Comparison of ENCODE assay signal across 1 cellular context in genomic region chr11:61609970-61610347, GRCh38.
TF ChIP-seq lines count a peak whose summit lies in the region.

No MANE protein-coding gene starts in this region.

TF ChIP-seq in HepG2, 621 proteins besides CTCF, POLR2A, EP300 and RAD21 (continued from another document and continues in another):
- TF ChIP-seq ZNF773 (CRISPR knock-in tag; IDR thresholded peaks at IDR 0.05; ENCODE audit: borderline replicate concordance) (no peak), XRCC5 (optimal IDR thresholded peaks at IDR 0.05; ENCODE audit: low read length) (peak; percentile 15), ETS1 (CRISPR knock-in tag; IDR thresholded peaks at IDR 0.05) (no peak), DDIT3 (CRISPR knock-in tag; IDR thresholded peaks at IDR 0.05) (no peak), THAP7 (CRISPR knock-in tag; IDR thresholded peaks at IDR 0.05) (no peak), ZNF607 (CRISPR knock-in tag; IDR thresholded peaks at IDR 0.05; ENCODE audit: borderline replicate concordance) (0 out of 2 replicates have a peak, but pooled peaks have one; percentile 15), GPBP1L1 (CRISPR knock-in tag; IDR thresholded peaks at IDR 0.05) (no peak), RAD51 (IDR thresholded peaks at IDR 0.05; ENCODE audit: borderline replicate concordance) (no peak), HNF4G (IDR thresholded peaks at IDR 0.05; ENCODE audit: borderline replicate concordance, low read depth, low read length) (no peak), HNF4G (CRISPR knock-in tag; IDR thresholded peaks at IDR 0.05; ENCODE audit: borderline replicate concordance, low read depth) (0 out of 2 replicates have a peak, but pooled peaks have one; percentile 38), ZNF274 (CRISPR knock-in tag; IDR thresholded peaks at IDR 0.05) (no peak), SALL1 (CRISPR knock-in tag; IDR thresholded peaks at IDR 0.05) (0 out of 2 replicates have a peak, but pooled peaks have one; percentile 15), ZNF44 (CRISPR knock-in tag; IDR thresholded peaks at IDR 0.05) (no peak), ZNF572 (CRISPR knock-in tag; IDR thresholded peaks at IDR 0.05) (0 out of 2 replicates have a peak, but pooled peaks have one; percentile 1), ONECUT2 (CRISPR knock-in tag; IDR thresholded peaks at IDR 0.05) (no peak), TOPORS (CRISPR knock-in tag; IDR thresholded peaks at IDR 0.05) (0 out of 2 replicates have a peak, but pooled peaks have one; percentile 18), ZNF512 (CRISPR knock-in tag; IDR thresholded peaks at IDR 0.05) (0 out of 2 replicates have a peak, but pooled peaks have one; percentile 14), ZNF557 (CRISPR knock-in tag; IDR thresholded peaks at IDR 0.05) (no peak), ZSCAN29 (CRISPR knock-in tag; conservative IDR thresholded peaks at IDR 0.05) (peak; percentile 37; the same call in 1 of the 2 replicates), ZFP62 (CRISPR knock-in tag; IDR thresholded peaks at IDR 0.05) (no peak), ATF6 (CRISPR knock-in tag; conservative IDR thresholded peaks at IDR 0.05) (no peak), SOX13 (IDR thresholded peaks at IDR 0.05) (no peak), SOX13 (CRISPR knock-in tag; conservative IDR thresholded peaks at IDR 0.05 in 1 of 2, IDR thresholded peaks at IDR 0.05 in 1 of 2) (no peak), ZNF598 (CRISPR knock-in tag; IDR thresholded peaks at IDR 0.05; ENCODE audit: borderline replicate concordance) (no peak), NFKB2 (CRISPR knock-in tag; IDR thresholded peaks at IDR 0.05; ENCODE audit: borderline replicate concordance) (no peak), SSRP1 (CRISPR knock-in tag; IDR thresholded peaks at IDR 0.05) (no peak), GABPB1 (CRISPR knock-in tag; IDR thresholded peaks at IDR 0.05) (no peak), DMTF1 (CRISPR knock-in tag; IDR thresholded peaks at IDR 0.05) (0 out of 2 replicates have a peak, but pooled peaks have one; percentile 47), ZNF589 (CRISPR knock-in tag; conservative IDR thresholded peaks at IDR 0.05) (no peak), STAG1 (CRISPR knock-in tag; IDR thresholded peaks at IDR 0.05) (no peak), MLLT10 (CRISPR knock-in tag; IDR thresholded peaks at IDR 0.05) (no peak), FOXO4 (CRISPR knock-in tag; conservative IDR thresholded peaks at IDR 0.05) (no peak), STAT5B (CRISPR knock-in tag; IDR thresholded peaks at IDR 0.05) (no peak), ZNF580 (CRISPR knock-in tag; IDR thresholded peaks at IDR 0.05; ENCODE audit: borderline replicate concordance, low read depth) (no peak), RFXANK (CRISPR knock-in tag; IDR thresholded peaks at IDR 0.05) (no peak), CERS6 (CRISPR knock-in tag; IDR thresholded peaks at IDR 0.05) (no peak), PBX2 (CRISPR knock-in tag; IDR thresholded peaks at IDR 0.05) (no peak), REPIN1 (CRISPR knock-in tag; IDR thresholded peaks at IDR 0.05; ENCODE audit: borderline replicate concordance, low read depth) (no peak), HMGA1 (CRISPR knock-in tag; conservative IDR thresholded peaks at IDR 0.05) (no peak), ZNF777 (CRISPR knock-in tag; IDR thresholded peaks at IDR 0.05) (no peak), RFX1 (IDR thresholded peaks at IDR 0.05) (no peak), CEBPB (IDR thresholded peaks at IDR 0.05; ENCODE audit: borderline replicate concordance, low read depth, low read length) (no peak), ETV5 (CRISPR knock-in tag; IDR thresholded peaks at IDR 0.05; ENCODE audit: borderline replicate concordance) (peak; percentile 17; the same call in 1 of the 2 replicates), KAT7 (CRISPR knock-in tag; IDR thresholded peaks at IDR 0.05; ENCODE audit: borderline replicate concordance) (no peak), ARID5B (CRISPR knock-in tag; IDR thresholded peaks at IDR 0.05) (0 out of 2 replicates have a peak, but pooled peaks have one; percentile 14), KDM5A (IDR thresholded peaks at IDR 0.05; ENCODE audit: borderline replicate concordance, low read length) (no peak), ZMAT5 (CRISPR knock-in tag; IDR thresholded peaks at IDR 0.05; ENCODE audit: borderline replicate concordance, low read depth) (no peak)
